In the genomic region with DNA sequence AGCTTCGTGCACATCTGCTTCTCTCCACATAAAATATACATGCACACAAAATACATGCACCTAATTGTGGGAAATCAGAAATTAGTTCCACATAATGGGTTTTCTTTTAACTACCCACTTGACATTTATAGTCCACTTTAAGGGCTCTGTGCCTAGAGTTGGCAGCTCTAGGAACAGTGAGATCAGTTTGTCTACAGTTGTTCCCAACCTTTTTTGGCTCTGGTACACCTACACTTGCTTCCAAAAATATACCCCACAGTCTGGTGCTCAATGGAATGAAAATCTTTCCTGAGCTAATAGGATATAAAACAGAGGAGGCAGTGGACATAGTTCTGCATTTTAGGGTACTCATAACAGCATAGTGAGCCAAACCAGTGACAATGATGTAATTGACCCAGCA, we compare ENCODE assay signal across 21 cellular contexts. TPM values are rescaled to one million over a fixed set of nuclear protein-coding genes. Genes with fewer than 3 reads are reported as not detected.
A peak's percentile ranks its signal among the peaks of the same experiment; 100 is the strongest.
DNase-seq lines count a peak whose midpoint lies in the region; ATAC-seq and TF ChIP-seq lines count a peak whose summit lies in the region.
"Had no signal": no experiment of that assay in that cellular context is flagged by ENCODE, and none has a peak within 500 bp of the region (broad histone marks: within the 10 kb centered on the region; RNA-seq: fewer than 3 reads in every experiment).

No MANE protein-coding gene starts in this region.

- H3K27me3 ChIP-seq in muscle layer of duodenum (ENCODE audit: low read depth, low read length): no peaks in the 10 kb centered on the region
- no peaks in the 10 kb centered on the region for H3K27me3 ChIP-seq in brain microvascular endothelial cell (replicated peaks)
- H3K27me3 ChIP-seq: BE2C, body of pancreas, suprapubic skin had no signal

- H3K4me3 ChIP-seq in muscle layer of duodenum (ENCODE audit: low read depth in 1 of 2, low read length in 2 of 2) (no peak overlapping the region), brain microvascular endothelial cell (ENCODE audit: low read depth, low read length) (no peak overlapping the region)
- H3K4me3 ChIP-seq: body of pancreas, smooth muscle cell, suprapubic skin had no signal

- DNase-seq in DMS79 (lab: John Stamatoyannopoulos, UW) (peak; percentile 25), NCI-H446 (lab: John Stamatoyannopoulos, UW) (peak; percentile 8 to 65), Right ventricle myocardium superior (no peak), GM19240 (ENCODE audit: insufficient read length, low spot score) (no peak), brain microvascular endothelial cell (no peak)
- DNase-seq: activated CD8-positive, alpha-beta T cell treated with anti-CD3 and anti-CD28 coated beads for 36 hours; activated effector memory CD4-positive, alpha-beta T cell treated with anti-CD3 and anti-CD28 coated beads, Interleukin-2, amount 50 U/mL, for 16 hours; BE2C; body of pancreas; effector memory CD8-positive, alpha-beta T cell; foreskin melanocyte; NCI-H2107; NCI-H524 treated with DMSO at 0.1 percent for 48 hours; T-helper 1 cell had no signal

- TF ChIP-seq CTCF in brain microvascular endothelial cell (IDR thresholded peaks at IDR 0.05; ENCODE audit: low read depth, low read length, missing control alignments): no peak

- in situ Hi-C loops in brain microvascular endothelial cell (cut with HindIII; ENCODE audit: low pct_ligation_motif_present, low sequenced_read_pairs): no loop called here

- no peaks in the 10 kb centered on the region for H3K36me3 ChIP-seq in muscle layer of duodenum (ENCODE audit: control insufficient read depth in 1 of 2, insufficient read depth in 2 of 2, low read length in 2 of 2)
- no peaks in the 10 kb centered on the region for H3K36me3 ChIP-seq in brain microvascular endothelial cell (replicated peaks)
- H3K36me3 ChIP-seq: BE2C, suprapubic skin had no signal

- ATAC-seq in Right ventricle myocardium superior (ENCODE audit: poor library complexity) (peak; percentile 93), HG02938 (IDR thresholded peaks at IDR 0.05; ENCODE audit: unreplicated experiment) (no peak), GM21786 (IDR thresholded peaks at IDR 0.05; ENCODE audit: unreplicated experiment) (no peak)
- ATAC-seq: activated CD4-positive, CD25-positive, alpha-beta regulatory T cell treated with anti-CD3 and anti-CD28 coated beads, Interleukin-2, amount 50 U/mL, for 24 hours; activated CD8-positive, alpha-beta T cell treated with anti-CD3 and anti-CD28 coated beads for 36 hours; body of pancreas; effector memory CD8-positive, alpha-beta T cell; HCT116 had no signal

- no peaks in the 10 kb centered on the region for H3K9me3 ChIP-seq in muscle layer of duodenum (ENCODE audit: control insufficient read depth in 1 of 2, low read length in 2 of 2)
- H3K9me3 ChIP-seq: BE2C, body of pancreas, suprapubic skin had no signal

- peaks cover 0 to 11% of the 10 kb centered on the region in 2 donors for H3K4me1 ChIP-seq in muscle layer of duodenum (ENCODE audit: control insufficient read depth in 1 of 2, insufficient read depth in 2 of 2, low read length in 2 of 2)
- H3K4me1 ChIP-seq: body of pancreas, suprapubic skin had no signal

- H3K27ac ChIP-seq in muscle layer of duodenum (ENCODE audit: low read length): peak overlapping the region; percentile 23
- H3K27ac ChIP-seq in brain microvascular endothelial cell: no peak overlapping the region
- H3K27ac ChIP-seq: body of pancreas, suprapubic skin had no signal

- intact Hi-C loops in Right ventricle myocardium superior (cut with DNase I): no loop called here

RNA-seq across cellular contexts. Expression of a gene that starts 36.1 kb away (rescaled TPM):
- 15.8 TPM for total RNA-seq in Right ventricle myocardium superior

Comparison
In these comparisons a context has a peak if more than half of its experiments do, and no peak if none do; other contexts are left out.
1. DNase-seq: peak in DMS79 (single experiment) and NCI-H446 (2 of 2); none in Right ventricle myocardium superior (single experiment), GM19240 (single experiment) and brain microvascular endothelial cell (single experiment).